ENCODE assay signal across 30 cellular contexts in genomic region chr3:169496402-169496801, GRCh38.
"Had no signal": no experiment of that assay in that cellular context is flagged by ENCODE, and none has a peak within 500 bp of the region (broad histone marks: within the 10 kb centered on the region; RNA-seq: fewer than 3 reads in every experiment).

No MANE protein-coding gene starts in this region.

- H3K27me3 ChIP-seq: neutrophil, ovary, right lobe of liver, sigmoid colon, stomach, thyroid gland, tibial nerve, upper lobe of left lung, vagina had no signal

- H3K9ac ChIP-seq: parathyroid adenoma had no signal

- H3K36me3 ChIP-seq: neutrophil, ovary, right lobe of liver, sigmoid colon, stomach, thoracic aorta, thyroid gland, tibial nerve, upper lobe of left lung, vagina had no signal

- H3K4me1 ChIP-seq: parathyroid adenoma, psoas muscle, right lobe of liver, sigmoid colon, thyroid gland, tibial nerve, vagina had no signal

- DNase-seq: natural killer cell; nephron progenitor cell; nucleus accumbens; ovary; posterior cingulate gyrus; psoas muscle; right cardiac atrium; right lobe of liver; sigmoid colon; small intestine; stimulated activated CD4-positive, alpha-beta T cell treated with anti-CD3 and anti-CD28 coated beads, Interleukin-15, amount 100 ng/mL, for 24 hours; stimulated activated CD4-positive, alpha-beta T cell treated with anti-CD3 and anti-CD28 coated beads, Interleukin-2, amount 100 ng/mL, for 24 hours; stimulated activated CD4-positive, alpha-beta T cell treated with anti-CD3 and anti-CD28 coated beads, Interleukin-2, amount 100 ng/mL, for 48 hours; stimulated activated CD4-positive, alpha-beta T cell treated with anti-CD3 and anti-CD28 coated beads, Interleukin-4, amount 100 ng/mL, for 24 hours; stimulated activated naive B cell treated with anti-CD40 and anti-IgM and Interleukin-4, amounts not matched to agents 10 μg/mL and 1 μg/mL and 100 μg/mL, for 72 hours; stimulated activated naive CD4-positive, alpha-beta T cell treated with Interleukin-2 at 50 U/mL for 16 hours; stomach; thyroid gland; trophoblast cell; upper lobe of left lung had no signal

- ATAC-seq: natural killer cell; psoas muscle; right cardiac atrium; stimulated activated effector memory CD8-positive, alpha-beta T cell treated with anti-CD3 and anti-CD28 coated beads, Interleukin-12 subunit alpha, Interleukin-12 subunit beta, amount 100 ng/mL, for 72 hours; stimulated activated naive B cell treated with anti-CD40 and anti-IgM and Interleukin-4, amounts not matched to agents 10 μg/mL and 1 μg/mL and 100 μg/mL, for 72 hours had no signal

- H3K4me3 Mint-ChIP-seq: natural killer cell; nephron progenitor cell; neural crest cell; stimulated activated effector memory CD8-positive, alpha-beta T cell treated with anti-CD3 and anti-CD28 coated beads, Interleukin-12 subunit alpha, Interleukin-12 subunit beta, amount 100 ng/mL, for 72 hours; stimulated activated naive B cell treated with anti-CD40 and anti-IgM and Interleukin-4, amounts not matched to agents 10 μg/mL and 1 μg/mL and 100 μg/mL, for 72 hours; stimulated activated naive CD8-positive, alpha-beta T cell treated with anti-CD3 and anti-CD28 coated beads, Interleukin-15, Interleukin-2, amounts not matched to agents 100 ng/mL and 50 ng/mL, for 24 hours had no signal

- H3K9me3 ChIP-seq: neutrophil, ovary, psoas muscle, right lobe of liver, sigmoid colon, stomach, thoracic aorta, thyroid gland, tibial nerve, upper lobe of left lung, vagina had no signal

- H3K27ac ChIP-seq: neutrophil, ovary, parathyroid adenoma, psoas muscle, right lobe of liver, sigmoid colon, stomach, thoracic aorta, thyroid gland, tibial nerve, upper lobe of left lung, vagina had no signal

- FAIRE-seq: small intestine, urothelium cell line had no signal

- H2AFZ ChIP-seq: parathyroid adenoma had no signal

- H3K79me2 ChIP-seq: parathyroid adenoma had no signal

- H3K36me3 Mint-ChIP-seq: natural killer cell; stimulated activated effector memory CD8-positive, alpha-beta T cell treated with anti-CD3 and anti-CD28 coated beads, Interleukin-12 subunit alpha, Interleukin-12 subunit beta, amount 100 ng/mL, for 72 hours; stimulated activated naive B cell treated with anti-CD40 and anti-IgM and Interleukin-4, amounts not matched to agents 10 μg/mL and 1 μg/mL and 100 μg/mL, for 72 hours had no signal

- H3K4me1 Mint-ChIP-seq: natural killer cell; stimulated activated effector memory CD8-positive, alpha-beta T cell treated with anti-CD3 and anti-CD28 coated beads, Interleukin-12 subunit alpha, Interleukin-12 subunit beta, amount 100 ng/mL, for 72 hours; stimulated activated naive B cell treated with anti-CD40 and anti-IgM and Interleukin-4, amounts not matched to agents 10 μg/mL and 1 μg/mL and 100 μg/mL, for 72 hours had no signal

- H3K27me3 Mint-ChIP-seq: progenitor cell of endocrine pancreas had no signal

- H3K9me3 Mint-ChIP-seq: natural killer cell; nephron progenitor cell; stimulated activated effector memory CD8-positive, alpha-beta T cell treated with anti-CD3 and anti-CD28 coated beads, Interleukin-12 subunit alpha, Interleukin-12 subunit beta, amount 100 ng/mL, for 72 hours; stimulated activated naive B cell treated with anti-CD40 and anti-IgM and Interleukin-4, amounts not matched to agents 10 μg/mL and 1 μg/mL and 100 μg/mL, for 72 hours; stimulated activated naive CD8-positive, alpha-beta T cell treated with anti-CD3 and anti-CD28 coated beads, Interleukin-15, Interleukin-2, amounts not matched to agents 100 ng/mL and 50 ng/mL, for 24 hours had no signal

- H3K4me3 ChIP-seq: ovary, psoas muscle, right lobe of liver, sigmoid colon, stomach, thoracic aorta, thyroid gland, tibial nerve, upper lobe of left lung, vagina had no signal

- H3K27ac Mint-ChIP-seq: natural killer cell; nephron progenitor cell; progenitor cell of endocrine pancreas; stimulated activated effector memory CD8-positive, alpha-beta T cell treated with anti-CD3 and anti-CD28 coated beads, Interleukin-12 subunit alpha, Interleukin-12 subunit beta, amount 100 ng/mL, for 72 hours; stimulated activated naive B cell treated with anti-CD40 and anti-IgM and Interleukin-4, amounts not matched to agents 10 μg/mL and 1 μg/mL and 100 μg/mL, for 72 hours; stimulated activated naive CD8-positive, alpha-beta T cell treated with anti-CD3 and anti-CD28 coated beads, Interleukin-15, Interleukin-2, amounts not matched to agents 100 ng/mL and 50 ng/mL, for 24 hours had no signal
